In genomic region chr6:107333491-107333890, GRCh38 we compare ENCODE assay signal across 8 cellular contexts.
"Had no signal": no experiment of that assay in that cellular context is flagged by ENCODE, and none has a peak within 500 bp of the region (broad histone marks: within the 10 kb centered on the region; RNA-seq: fewer than 3 reads in every experiment).

No MANE protein-coding gene starts in this region.

- H3K27ac ChIP-seq: GM23248 had no signal

- H2AFZ ChIP-seq: GM23248, GM23338 had no signal

- H3K27ac Mint-ChIP-seq: GM23338, HFFc6 had no signal

- H3K4me3 Mint-ChIP-seq: GM23338, H9, HFFc6 had no signal

- DNase-seq: GM23248, GOT3, H7, H9, HCEC 1CT, HFFc6 had no signal

- H3K9me3 ChIP-seq: HAP-1 had no signal

- H3K4me3 ChIP-seq: GM23248, GM23338, HAP-1 had no signal

- H3K36me3 ChIP-seq: HAP-1 had no signal

- H3K4me2 ChIP-seq: GM23338 had no signal

- H3K9ac ChIP-seq: GM23248 had no signal

- H3K9me3 Mint-ChIP-seq: GM23338, H9, HFFc6 had no signal
